In the genomic region with DNA sequence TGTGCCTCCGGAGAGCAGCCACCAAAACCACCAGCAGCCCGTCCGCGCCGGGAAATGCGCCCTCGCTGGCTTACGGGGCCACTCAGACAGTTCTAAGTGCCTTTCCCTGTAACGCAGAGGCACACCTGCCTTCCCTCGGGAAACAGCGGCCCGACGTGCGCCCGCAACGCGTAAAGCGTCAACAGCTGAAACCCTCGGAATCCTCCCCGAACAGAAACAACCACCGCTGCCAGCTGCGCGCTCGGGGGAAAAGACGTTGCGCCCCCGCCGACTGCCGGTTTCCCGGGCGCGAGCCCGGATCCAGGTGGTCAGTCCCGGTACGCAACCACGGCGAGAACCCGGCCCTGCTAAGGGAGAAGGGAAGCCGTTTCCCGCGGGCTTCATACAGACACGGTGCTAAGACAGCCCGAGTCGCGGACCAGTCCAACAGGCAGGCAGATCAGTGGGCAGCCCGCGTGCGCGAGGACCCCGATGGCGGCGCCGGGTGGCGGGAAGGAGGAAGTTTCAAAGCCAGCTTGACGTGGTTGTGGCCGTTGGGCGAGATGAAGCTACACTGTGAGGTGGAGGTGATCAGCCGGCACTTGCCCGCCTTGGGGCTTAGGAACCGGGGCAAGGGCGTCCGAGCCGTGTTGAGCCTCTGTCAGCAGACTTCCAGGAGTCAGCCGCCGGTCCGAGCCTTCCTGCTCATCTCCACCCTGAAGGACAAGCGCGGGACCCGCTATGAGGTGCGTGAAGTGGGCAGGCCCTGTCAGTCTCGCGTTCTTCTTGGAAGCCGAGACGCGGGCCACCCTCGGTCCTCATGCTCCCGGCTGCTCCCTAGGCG, we compare ENCODE assay signal across 1 cellular context.
A peak's percentile ranks its signal among the peaks of the same experiment; 100 is the strongest.
TF ChIP-seq lines count a peak whose summit lies in the region.

Gene LRR1, plus strand, starts transcription at position 462 of the 823 bp plus-strand sequence. Its CDS starts 81 bp downstream, at position 543.

TF ChIP-seq in GM12878, 131 proteins besides CTCF, POLR2A, EP300 and RAD21 (continued from another document and continues in another):
- TF ChIP-seq, protein P1, sequence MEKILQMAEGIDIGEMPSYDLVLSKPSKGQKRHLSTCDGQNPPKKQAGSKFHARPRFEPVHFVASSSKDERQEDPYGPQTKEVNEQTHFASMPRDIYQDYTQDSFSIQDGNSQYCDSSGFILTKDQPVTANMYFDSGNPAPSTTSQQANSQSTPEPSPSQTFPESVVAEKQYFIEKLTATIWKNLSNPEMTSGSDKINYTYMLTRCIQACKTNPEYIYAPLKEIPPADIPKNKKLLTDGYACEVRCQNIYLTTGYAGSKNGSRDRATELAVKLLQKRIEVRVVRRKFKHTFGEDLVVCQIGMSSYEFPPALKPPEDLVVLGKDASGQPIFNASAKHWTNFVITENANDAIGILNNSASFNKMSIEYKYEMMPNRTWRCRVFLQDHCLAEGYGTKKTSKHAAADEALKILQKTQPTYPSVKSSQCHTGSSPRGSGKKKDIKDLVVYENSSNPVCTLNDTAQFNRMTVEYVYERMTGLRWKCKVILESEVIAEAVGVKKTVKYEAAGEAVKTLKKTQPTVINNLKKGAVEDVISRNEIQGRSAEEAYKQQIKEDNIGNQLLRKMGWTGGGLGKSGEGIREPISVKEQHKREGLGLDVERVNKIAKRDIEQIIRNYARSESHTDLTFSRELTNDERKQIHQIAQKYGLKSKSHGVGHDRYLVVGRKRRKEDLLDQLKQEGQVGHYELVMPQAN (conservative IDR thresholded peaks at IDR 0.05), result peak; percentile 98
- TF ChIP-seq RAD51 (IDR thresholded peaks at IDR 0.05) (no peak), EGR1 (IDR thresholded peaks at IDR 0.05; ENCODE audit: borderline replicate concordance in 1 of 2, low read depth in 2 of 2, low read length in 2 of 2) (no peak), E2F8 (IDR thresholded peaks at IDR 0.05; ENCODE audit: low read depth, partially characterized antibody) (peak; percentile 80), ZNF217 (IDR thresholded peaks at IDR 0.05) (no peak), RUNX3 (IDR thresholded peaks at IDR 0.05; ENCODE audit: low read length) (peak; percentile 21), WRNIP1 (IDR thresholded peaks at IDR 0.05; ENCODE audit: borderline replicate concordance, low read depth, low read length) (no peak), ZSCAN29 (IDR thresholded peaks at IDR 0.05) (no peak), SMAD5 (IDR thresholded peaks at IDR 0.05; ENCODE audit: low read depth) (0 out of 2 replicates have a peak, but pooled peaks have one; percentile 15), MYB (IDR thresholded peaks at IDR 0.05; ENCODE audit: borderline replicate concordance, low read depth, low read length) (peak; percentile 94), ZZZ3 (IDR thresholded peaks at IDR 0.05; ENCODE audit: control insufficient read depth, insufficient read length, low read depth) (no peak), SRF (IDR thresholded peaks at IDR 0.05; ENCODE audit: low read depth in 2 of 2, low read length in 2 of 2) (no peak), KAT2A (conservative IDR thresholded peaks at IDR 0.05; ENCODE audit: control insufficient read depth, low read depth, low read length) (no peak), PAX5 (IDR thresholded peaks at IDR 0.05; ENCODE audit: borderline replicate concordance, low read depth, low read length) (no peak; the same call in none of the 2 replicates), JUND (IDR thresholded peaks at IDR 0.05; ENCODE audit: low read depth, low read length) (0 out of 2 replicates have a peak, but pooled peaks have one; percentile 0), CHD1 (IDR thresholded peaks at IDR 0.05; ENCODE audit: low read depth, low read length) (0 out of 2 replicates have a peak, but pooled peaks have one; percentile 70), ZBTB40 (IDR thresholded peaks at IDR 0.05; ENCODE audit: borderline replicate concordance) (no peak), NBN (IDR thresholded peaks at IDR 0.05) (peak; percentile 97), CREM (IDR thresholded peaks at IDR 0.05; ENCODE audit: low read depth) (peak; percentile 60; the same call in 1 of the 2 replicates), IRF4 (IDR thresholded peaks at IDR 0.05; ENCODE audit: low read depth, low read length) (0 out of 2 replicates have a peak, but pooled peaks have one; percentile 28), SMAD1 (IDR thresholded peaks at IDR 0.05; ENCODE audit: low read depth, partially characterized antibody) (no peak), STAT1 (conservative IDR thresholded peaks at IDR 0.05) (peak; percentile 72; the same call in 1 of the 2 replicates), CEBPB (IDR thresholded peaks at IDR 0.05; ENCODE audit: borderline replicate concordance in 1 of 2, low read depth in 2 of 2, low read length in 2 of 2) (no peak), USF1 (IDR thresholded peaks at IDR 0.05; ENCODE audit: borderline replicate concordance, extremely low read length, insufficient read depth, low read depth, low read length) (no peak), GATAD2B (conservative IDR thresholded peaks at IDR 0.05; ENCODE audit: low read depth) (no peak; the same call in 1 of the 2 replicates), BCLAF1 (IDR thresholded peaks at IDR 0.05) (no peak), ATF3 (IDR thresholded peaks at IDR 0.05; ENCODE audit: borderline replicate concordance, extremely low read depth, low read depth, low read length) (no peak), ZNF24 (IDR thresholded peaks at IDR 0.05) (no peak), BRCA1 (IDR thresholded peaks at IDR 0.05; ENCODE audit: low read depth, low read length) (peak; percentile 53; the same call in 1 of the 2 replicates), CREB1 (IDR thresholded peaks at IDR 0.05; ENCODE audit: low read depth) (peak; percentile 65), SPI1 (IDR thresholded peaks at IDR 0.05; ENCODE audit: borderline replicate concordance, insufficient read depth, low read depth, low read length) (no peak), SUPT20H (IDR thresholded peaks at IDR 0.05; ENCODE audit: borderline replicate concordance, control insufficient read depth, low read depth, low read length) (no peak), ATF2 (IDR thresholded peaks at IDR 0.05; ENCODE audit: low read length) (no peak), CBX3 (IDR thresholded peaks at IDR 0.05; ENCODE audit: borderline replicate concordance, low read depth) (no peak)
- TF ChIP-seq, protein P2, sequence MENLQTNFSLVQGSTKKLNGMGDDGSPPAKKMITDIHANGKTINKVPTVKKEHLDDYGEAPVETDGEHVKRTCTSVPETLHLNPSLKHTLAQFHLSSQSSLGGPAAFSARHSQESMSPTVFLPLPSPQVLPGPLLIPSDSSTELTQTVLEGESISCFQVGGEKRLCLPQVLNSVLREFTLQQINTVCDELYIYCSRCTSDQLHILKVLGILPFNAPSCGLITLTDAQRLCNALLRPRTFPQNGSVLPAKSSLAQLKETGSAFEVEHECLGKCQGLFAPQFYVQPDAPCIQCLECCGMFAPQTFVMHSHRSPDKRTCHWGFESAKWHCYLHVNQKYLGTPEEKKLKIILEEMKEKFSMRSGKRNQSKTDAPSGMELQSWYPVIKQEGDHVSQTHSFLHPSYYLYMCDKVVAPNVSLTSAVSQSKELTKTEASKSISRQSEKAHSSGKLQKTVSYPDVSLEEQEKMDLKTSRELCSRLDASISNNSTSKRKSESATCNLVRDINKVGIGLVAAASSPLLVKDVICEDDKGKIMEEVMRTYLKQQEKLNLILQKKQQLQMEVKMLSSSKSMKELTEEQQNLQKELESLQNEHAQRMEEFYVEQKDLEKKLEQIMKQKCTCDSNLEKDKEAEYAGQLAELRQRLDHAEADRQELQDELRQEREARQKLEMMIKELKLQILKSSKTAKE (IDR thresholded peaks at IDR 0.05; ENCODE audit: low read depth, poor library complexity, severe bottlenecking), result no peak
